Comparison of ENCODE assay signal across 8 cellular contexts in the genomic region with DNA sequence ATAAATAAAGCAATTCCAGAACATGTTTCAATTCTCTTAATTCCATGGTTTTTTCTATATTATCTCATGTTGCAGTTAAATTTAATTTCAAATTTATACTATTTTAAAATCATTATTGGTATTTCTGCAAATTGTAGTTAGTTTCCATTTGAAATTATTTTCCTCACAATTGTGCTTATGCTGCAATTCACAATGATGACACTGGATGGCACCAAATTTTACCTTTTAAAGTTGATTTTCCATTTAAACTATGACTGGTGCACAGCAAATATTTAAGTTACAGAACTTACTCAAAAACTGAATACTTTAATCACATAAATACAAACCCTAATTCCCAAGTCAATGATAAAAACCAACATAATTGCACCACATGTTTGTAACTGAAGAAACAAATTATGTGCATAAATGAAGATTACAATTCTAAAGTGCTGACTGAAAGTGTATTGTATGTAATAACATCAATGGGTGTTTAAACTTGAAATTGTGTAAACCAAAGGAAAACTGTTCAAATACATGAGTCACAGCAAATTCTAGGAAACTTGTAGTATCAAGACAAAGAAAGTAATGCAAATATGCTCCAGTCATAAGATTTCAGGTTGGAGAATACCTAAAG.
DNase-seq lines count a peak whose midpoint lies in the region; ATAC-seq, FAIRE-seq and TF ChIP-seq lines count a peak whose summit lies in the region.

No MANE protein-coding gene starts in this region.

- FAIRE-seq in urothelium cell line (lab: Jason Lieb, UNC), result no peak

- peak; percentile 33 for DNase-seq in Daoy (ENCODE audit: low read depth)
- DNase-seq in inferior parietal cortex (ENCODE audit: extremely low spot score), result peak; percentile 79
- no peak for DNase-seq in T-helper 1 cell
- no peak for DNase-seq in urothelium cell line (ENCODE audit: low spot score)
- no peak for DNase-seq in OCI-M2 (lab: John Stamatoyannopoulos, UW; ENCODE audit: unreplicated experiment)

- ATAC-seq in HG02885 (IDR thresholded peaks at IDR 0.05; ENCODE audit: poor library complexity, unreplicated experiment), result peak; percentile 62
- ATAC-seq in SK-N-SH treated with all-trans-retinoic acid at 6 μM for 48 hours, result peak; percentile 40; the same call in 1 of the 3 replicates
- no peak for ATAC-seq in HG03139 (IDR thresholded peaks at IDR 0.05; ENCODE audit: unreplicated experiment)

TF ChIP-seq in SK-N-SH treated with all-trans-retinoic acid at 6 μM for 48 hours, 23 proteins besides CTCF, POLR2A, EP300 and RAD21:
- TF ChIP-seq ESRRG (CRISPR knock-in tag; IDR thresholded peaks at IDR 0.05) (no peak), RARB (CRISPR knock-in tag; IDR thresholded peaks at IDR 0.05) (no peak), CSDC2 (CRISPR knock-in tag; IDR thresholded peaks at IDR 0.05) (no peak), ARNTL (CRISPR knock-in tag; IDR thresholded peaks at IDR 0.05; ENCODE audit: borderline replicate concordance, low read depth) (no peak), TOX (CRISPR knock-in tag; IDR thresholded peaks at IDR 0.05; ENCODE audit: borderline replicate concordance) (no peak), ZNF565 (CRISPR knock-in tag; conservative IDR thresholded peaks at IDR 0.05; ENCODE audit: low read depth) (no peak), TCF4 (CRISPR knock-in tag; IDR thresholded peaks at IDR 0.05; ENCODE audit: borderline replicate concordance) (no peak), ZC3H10 (CRISPR knock-in tag; IDR thresholded peaks at IDR 0.05) (no peak), ZNF8 (CRISPR knock-in tag; IDR thresholded peaks at IDR 0.05) (no peak), ISL1 (CRISPR knock-in tag; IDR thresholded peaks at IDR 0.05) (no peak), BACH2 (CRISPR knock-in tag; IDR thresholded peaks at IDR 0.05; ENCODE audit: borderline replicate concordance) (no peak)
- TF ChIP-seq, protein P1, sequence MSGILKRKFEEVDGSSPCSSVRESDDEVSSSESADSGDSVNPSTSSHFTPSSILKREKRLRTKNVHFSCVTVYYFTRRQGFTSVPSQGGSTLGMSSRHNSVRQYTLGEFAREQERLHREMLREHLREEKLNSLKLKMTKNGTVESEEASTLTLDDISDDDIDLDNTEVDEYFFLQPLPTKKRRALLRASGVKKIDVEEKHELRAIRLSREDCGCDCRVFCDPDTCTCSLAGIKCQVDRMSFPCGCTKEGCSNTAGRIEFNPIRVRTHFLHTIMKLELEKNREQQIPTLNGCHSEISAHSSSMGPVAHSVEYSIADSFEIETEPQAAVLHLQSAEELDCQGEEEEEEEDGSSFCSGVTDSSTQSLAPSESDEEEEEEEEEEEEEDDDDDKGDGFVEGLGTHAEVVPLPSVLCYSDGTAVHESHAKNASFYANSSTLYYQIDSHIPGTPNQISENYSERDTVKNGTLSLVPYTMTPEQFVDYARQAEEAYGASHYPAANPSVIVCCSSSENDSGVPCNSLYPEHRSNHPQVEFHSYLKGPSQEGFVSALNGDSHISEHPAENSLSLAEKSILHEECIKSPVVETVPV (CRISPR knock-in tag; IDR thresholded peaks at IDR 0.05), result no peak
- TF ChIP-seq, protein P2, sequence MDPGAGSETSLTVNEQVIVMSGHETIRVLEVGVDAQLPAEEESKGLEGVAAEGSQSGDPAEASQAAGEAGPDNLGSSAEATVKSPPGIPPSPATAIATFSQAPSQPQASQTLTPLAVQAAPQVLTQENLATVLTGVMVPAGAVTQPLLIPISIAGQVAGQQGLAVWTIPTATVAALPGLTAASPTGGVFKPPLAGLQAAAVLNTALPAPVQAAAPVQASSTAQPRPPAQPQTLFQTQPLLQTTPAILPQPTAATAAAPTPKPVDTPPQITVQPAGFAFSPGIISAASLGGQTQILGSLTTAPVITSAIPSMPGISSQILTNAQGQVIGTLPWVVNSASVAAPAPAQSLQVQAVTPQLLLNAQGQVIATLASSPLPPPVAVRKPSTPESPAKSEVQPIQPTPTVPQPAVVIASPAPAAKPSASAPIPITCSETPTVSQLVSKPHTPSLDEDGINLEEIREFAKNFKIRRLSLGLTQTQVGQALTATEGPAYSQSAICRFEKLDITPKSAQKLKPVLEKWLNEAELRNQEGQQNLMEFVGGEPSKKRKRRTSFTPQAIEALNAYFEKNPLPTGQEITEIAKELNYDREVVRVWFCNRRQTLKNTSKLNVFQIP (CRISPR knock-in tag; IDR thresholded peaks at IDR 0.05; ENCODE audit: borderline replicate concordance, low read depth), result no peak
- TF ChIP-seq, protein P3, sequence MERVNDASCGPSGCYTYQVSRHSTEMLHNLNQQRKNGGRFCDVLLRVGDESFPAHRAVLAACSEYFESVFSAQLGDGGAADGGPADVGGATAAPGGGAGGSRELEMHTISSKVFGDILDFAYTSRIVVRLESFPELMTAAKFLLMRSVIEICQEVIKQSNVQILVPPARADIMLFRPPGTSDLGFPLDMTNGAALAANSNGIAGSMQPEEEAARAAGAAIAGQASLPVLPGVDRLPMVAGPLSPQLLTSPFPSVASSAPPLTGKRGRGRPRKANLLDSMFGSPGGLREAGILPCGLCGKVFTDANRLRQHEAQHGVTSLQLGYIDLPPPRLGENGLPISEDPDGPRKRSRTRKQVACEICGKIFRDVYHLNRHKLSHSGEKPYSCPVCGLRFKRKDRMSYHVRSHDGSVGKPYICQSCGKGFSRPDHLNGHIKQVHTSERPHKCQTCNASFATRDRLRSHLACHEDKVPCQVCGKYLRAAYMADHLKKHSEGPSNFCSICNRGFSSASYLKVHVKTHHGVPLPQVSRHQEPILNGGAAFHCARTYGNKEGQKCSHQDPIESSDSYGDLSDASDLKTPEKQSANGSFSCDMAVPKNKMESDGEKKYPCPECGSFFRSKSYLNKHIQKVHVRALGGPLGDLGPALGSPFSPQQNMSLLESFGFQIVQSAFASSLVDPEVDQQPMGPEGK (CRISPR knock-in tag; IDR thresholded peaks at IDR 0.05; ENCODE audit: borderline replicate concordance), result no peak
- TF ChIP-seq, protein P4, sequence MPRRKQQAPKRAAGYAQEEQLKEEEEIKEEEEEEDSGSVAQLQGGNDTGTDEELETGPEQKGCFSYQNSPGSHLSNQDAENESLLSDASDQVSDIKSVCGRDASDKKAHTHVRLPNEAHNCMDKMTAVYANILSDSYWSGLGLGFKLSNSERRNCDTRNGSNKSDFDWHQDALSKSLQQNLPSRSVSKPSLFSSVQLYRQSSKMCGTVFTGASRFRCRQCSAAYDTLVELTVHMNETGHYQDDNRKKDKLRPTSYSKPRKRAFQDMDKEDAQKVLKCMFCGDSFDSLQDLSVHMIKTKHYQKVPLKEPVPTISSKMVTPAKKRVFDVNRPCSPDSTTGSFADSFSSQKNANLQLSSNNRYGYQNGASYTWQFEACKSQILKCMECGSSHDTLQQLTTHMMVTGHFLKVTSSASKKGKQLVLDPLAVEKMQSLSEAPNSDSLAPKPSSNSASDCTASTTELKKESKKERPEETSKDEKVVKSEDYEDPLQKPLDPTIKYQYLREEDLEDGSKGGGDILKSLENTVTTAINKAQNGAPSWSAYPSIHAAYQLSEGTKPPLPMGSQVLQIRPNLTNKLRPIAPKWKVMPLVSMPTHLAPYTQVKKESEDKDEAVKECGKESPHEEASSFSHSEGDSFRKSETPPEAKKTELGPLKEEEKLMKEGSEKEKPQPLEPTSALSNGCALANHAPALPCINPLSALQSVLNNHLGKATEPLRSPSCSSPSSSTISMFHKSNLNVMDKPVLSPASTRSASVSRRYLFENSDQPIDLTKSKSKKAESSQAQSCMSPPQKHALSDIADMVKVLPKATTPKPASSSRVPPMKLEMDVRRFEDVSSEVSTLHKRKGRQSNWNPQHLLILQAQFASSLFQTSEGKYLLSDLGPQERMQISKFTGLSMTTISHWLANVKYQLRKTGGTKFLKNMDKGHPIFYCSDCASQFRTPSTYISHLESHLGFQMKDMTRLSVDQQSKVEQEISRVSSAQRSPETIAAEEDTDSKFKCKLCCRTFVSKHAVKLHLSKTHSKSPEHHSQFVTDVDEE (CRISPR knock-in tag; IDR thresholded peaks at IDR 0.05), result no peak
- TF ChIP-seq, protein P5, sequence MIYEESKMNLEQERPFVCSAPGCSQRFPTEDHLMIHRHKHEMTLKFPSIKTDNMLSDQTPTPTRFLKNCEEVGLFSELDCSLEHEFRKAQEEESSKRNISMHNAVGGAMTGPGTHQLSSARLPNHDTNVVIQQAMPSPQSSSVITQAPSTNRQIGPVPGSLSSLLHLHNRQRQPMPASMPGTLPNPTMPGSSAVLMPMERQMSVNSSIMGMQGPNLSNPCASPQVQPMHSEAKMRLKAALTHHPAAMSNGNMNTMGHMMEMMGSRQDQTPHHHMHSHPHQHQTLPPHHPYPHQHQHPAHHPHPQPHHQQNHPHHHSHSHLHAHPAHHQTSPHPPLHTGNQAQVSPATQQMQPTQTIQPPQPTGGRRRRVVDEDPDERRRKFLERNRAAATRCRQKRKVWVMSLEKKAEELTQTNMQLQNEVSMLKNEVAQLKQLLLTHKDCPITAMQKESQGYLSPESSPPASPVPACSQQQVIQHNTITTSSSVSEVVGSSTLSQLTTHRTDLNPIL (CRISPR knock-in tag; IDR thresholded peaks at IDR 0.05; ENCODE audit: low read depth), result no peak

Comparison
In these comparisons a context has a peak if more than half of its experiments do, and no peak if none do; other contexts are left out.
1. DNase-seq: peak in Daoy (single experiment) and inferior parietal cortex (single experiment); none in T-helper 1 cell (0 of 5), urothelium cell line (single experiment) and OCI-M2 (single experiment).